1 cellular context compared by ENCODE assay signal in the genomic region with DNA sequence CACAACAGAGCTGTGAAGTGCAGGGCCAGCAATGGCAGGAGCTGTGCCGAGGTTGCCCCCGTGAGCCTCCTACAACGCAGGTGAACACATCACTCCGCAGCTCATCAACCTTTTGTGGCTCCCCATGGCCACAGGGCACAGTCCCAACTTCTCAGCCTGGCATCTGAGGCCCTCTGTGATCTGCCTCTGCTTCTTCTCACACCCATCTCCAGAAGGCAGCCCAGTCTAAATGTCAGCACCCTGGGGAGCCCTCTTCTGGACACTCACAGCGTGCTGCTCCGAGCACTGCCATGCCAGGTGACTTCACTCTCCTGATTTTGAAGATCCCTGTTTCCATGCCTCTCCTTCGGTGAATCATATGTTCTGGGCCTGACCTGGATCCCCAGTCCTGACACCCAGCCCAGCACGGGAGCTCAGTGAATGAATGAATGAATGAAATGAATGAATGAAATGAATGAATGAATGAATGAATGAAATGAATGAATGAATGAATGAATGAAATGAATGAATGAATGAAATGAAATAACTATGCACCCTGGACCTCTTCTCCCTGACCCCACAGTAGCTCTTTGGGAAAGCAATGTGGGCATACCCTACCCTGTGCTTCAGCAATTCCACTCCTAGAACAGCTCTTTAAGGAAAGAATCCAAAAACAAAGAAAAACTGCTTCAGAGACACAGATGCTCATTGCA.
A peak's percentile ranks its signal among the peaks of the same experiment; 100 is the strongest.
TF ChIP-seq lines count a peak whose summit lies in the region.

No MANE protein-coding gene starts in this region.

TF ChIP-seq in K562, 482 proteins besides CTCF, POLR2A, EP300 and RAD21 (continued from another document):
- TF ChIP-seq, protein P1, sequence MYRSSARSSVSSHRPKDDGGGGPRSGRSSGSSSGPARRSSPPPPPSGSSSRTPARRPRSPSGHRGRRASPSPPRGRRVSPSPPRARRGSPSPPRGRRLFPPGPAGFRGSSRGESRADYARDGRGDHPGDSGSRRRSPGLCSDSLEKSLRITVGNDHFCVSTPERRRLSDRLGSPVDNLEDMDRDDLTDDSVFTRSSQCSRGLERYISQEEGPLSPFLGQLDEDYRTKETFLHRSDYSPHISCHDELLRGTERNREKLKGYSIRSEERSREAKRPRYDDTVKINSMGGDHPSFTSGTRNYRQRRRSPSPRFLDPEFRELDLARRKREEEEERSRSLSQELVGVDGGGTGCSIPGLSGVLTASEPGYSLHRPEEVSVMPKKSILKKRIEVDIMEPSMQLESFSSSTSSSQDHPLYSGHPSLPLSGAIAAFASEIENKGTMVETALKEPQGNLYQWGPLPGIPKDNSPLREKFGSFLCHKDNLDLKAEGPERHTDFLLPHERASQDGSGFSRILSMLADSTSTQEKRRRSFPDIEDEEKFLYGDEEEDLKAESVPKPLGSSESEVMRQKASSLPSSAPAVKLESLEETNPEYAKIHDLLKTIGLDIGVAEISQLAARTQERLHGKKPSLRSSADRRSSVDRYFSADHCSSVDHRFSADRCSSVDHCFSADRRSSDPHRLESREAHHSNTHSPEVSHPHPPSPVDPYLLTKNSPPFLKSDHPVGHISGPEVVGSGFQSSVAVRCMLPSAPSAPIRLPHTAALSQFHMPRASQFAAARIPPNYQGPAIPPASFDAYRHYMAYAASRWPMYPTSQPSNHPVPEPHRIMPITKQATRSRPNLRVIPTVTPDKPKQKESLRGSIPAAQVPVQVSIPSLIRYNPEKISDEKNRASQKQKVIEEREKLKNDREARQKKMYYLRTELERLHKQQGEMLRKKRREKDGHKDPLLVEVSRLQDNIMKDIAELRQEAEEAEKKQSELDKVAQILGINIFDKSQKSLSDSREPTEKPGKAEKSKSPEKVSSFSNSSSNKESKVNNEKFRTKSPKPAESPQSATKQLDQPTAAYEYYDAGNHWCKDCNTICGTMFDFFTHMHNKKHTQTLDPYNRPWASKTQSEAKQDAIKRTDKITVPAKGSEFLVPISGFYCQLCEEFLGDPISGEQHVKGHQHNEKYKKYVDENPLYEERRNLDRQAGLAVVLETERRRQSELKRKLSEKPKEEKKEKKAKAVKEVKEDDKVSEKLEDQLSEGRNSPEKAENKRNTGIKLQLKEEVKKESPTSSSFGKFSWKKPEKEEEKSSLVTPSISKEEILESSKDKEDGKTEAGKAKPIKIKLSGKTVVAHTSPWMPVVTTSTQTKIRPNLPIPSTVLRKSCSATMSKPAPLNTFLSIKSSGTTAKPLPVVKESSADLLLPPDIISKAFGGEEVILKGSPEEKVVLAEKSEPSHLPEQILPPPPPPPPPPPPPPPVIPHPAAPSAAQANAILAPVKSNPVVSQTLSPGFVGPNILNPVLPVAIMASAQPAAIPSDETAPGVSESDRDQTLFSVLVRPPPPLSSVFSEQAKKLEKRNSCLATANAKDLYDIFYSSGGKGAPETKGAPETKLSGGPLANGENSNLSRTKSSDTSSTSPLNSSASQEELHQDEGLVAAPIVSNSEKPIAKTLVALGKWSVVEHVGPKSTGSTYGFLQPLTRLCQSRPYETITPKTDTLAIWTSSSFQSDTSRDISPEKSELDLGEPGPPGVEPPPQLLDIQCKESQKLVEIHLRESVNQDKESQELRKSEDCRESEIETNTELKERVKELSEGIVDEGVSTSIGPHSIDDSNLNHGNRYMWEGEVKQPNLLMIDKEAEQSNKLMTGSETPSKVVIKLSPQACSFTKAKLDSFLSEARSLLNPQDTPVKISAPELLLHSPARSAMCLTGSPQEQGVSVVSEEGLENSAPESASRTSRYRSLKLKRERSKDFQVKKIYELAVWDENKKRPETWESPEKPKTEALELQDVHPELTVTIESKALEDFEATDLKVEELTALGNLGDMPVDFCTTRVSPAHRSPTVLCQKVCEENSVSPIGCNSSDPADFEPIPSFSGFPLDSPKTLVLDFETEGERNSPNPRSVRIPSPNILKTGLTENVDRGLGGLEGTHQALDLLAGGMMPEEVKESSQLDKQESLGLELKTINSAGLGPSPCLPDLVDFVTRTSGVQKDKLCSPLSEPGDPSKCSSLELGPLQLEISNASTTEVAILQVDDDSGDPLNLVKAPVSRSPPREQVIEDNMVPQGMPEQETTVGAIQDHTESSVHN (IDR thresholded peaks at IDR 0.05; ENCODE audit: borderline replicate concordance in 1 of 2, low read depth in 1 of 2), result peak in 1 of 2 experiments; percentile 75; a peak in 2 of 4 replicates
- TF ChIP-seq YY1 (IDR thresholded peaks at IDR 0.05; ENCODE audit: borderline replicate concordance in 1 of 3, control insufficient read depth in 1 of 3, extremely low read depth in 1 of 3, insufficient read depth in 3 of 3, insufficient read length in 1 of 3, insufficient replicate concordance in 2 of 3, low read depth in 1 of 3, low read length in 2 of 3) (peak in 1 of 3 experiments; percentile 29), SIN3B (IDR thresholded peaks at IDR 0.05; ENCODE audit: low read depth) (no peak), SETDB1 (IDR thresholded peaks at IDR 0.05; ENCODE audit: low read length) (no peak), PHF20 (IDR thresholded peaks at IDR 0.05; ENCODE audit: partially characterized antibody) (peak; percentile 12), L3MBTL2 (IDR thresholded peaks at IDR 0.05) (peak; percentile 37; the same call in 1 of the 2 replicates), ZNF24 (IDR thresholded peaks at IDR 0.05) (peak; percentile 100)
